ENCODE assay signal across 27 cellular contexts in the genomic region with DNA sequence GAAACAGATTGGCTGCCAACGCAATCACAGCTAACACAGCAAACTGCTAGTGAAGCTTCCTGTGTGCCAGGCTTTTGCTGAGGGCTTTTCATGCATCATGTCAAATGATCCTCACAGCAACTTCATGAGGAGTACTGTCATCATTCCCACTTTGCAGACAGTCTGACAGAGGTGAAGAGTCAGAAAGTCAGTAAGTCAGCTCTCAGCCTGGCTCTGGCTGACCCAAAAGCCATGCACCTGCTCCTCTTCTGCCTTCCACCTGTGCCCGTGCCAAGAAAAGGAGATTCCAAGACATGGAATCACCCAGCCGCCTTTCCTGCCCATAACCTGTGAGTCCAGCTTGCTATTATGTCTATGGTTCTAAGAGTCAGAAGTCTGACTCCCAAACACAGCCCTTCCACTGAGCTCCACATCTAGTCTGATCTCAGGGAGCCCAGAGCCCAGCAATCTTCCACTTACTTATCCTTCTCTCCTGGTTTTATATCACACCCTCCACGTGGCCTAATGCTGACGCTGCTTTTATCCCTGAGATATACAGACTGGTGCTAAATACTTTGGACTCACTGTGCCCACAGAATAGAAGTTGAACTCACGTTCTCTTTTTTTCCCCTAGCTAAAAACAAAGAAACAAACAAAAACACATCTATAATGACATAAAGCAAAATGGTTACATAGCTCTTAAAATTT.
"Had no signal": no experiment of that assay in that cellular context is flagged by ENCODE, and none has a peak within 500 bp of the region (broad histone marks: within the 10 kb centered on the region; RNA-seq: fewer than 3 reads in every experiment).

No MANE protein-coding gene starts in this region.

- H3K27me3 ChIP-seq: body of pancreas, left lung, neutrophil, pancreas, right lobe of liver, stomach, suprapubic skin, tibial nerve had no signal

- H3K9me3 ChIP-seq: body of pancreas, left lung, neutrophil, pancreas, right lobe of liver, suprapubic skin, tibial nerve had no signal

- FAIRE-seq: pancreas, TTC549 had no signal

- DNase-seq: activated CD4-positive, alpha-beta T cell treated with anti-CD3 and anti-CD28 coated beads for 4 hours; activated CD4-positive, alpha-beta T cell treated with anti-CD3 and anti-CD28 coated beads, Interleukin-2, amount 50 U/mL, for 4 hours; activated CD8-positive, alpha-beta memory T cell treated with anti-CD3 and anti-CD28 coated beads for 24 hours; activated effector memory CD4-positive, alpha-beta T cell treated with Interleukin-2 at 50 U/mL for 16 hours; activated naive CD4-positive, alpha-beta T cell treated with Interleukin-2 at 50 U/mL for 16 hours; aorta; body of pancreas; cerebellar nuclear complex; effector memory CD8-positive, alpha-beta T cell; erythroblast; foreskin fibroblast; head of caudate nucleus; left lung; nephron progenitor cell; pancreas; right lobe of liver; stimulated activated CD4-positive, alpha-beta T cell treated with anti-CD3 and anti-CD28 coated beads, Interleukin-4, amount 100 ng/mL, for 4 hours; stimulated activated CD8-positive, alpha-beta memory T cell treated with anti-CD3 and anti-CD28 coated beads, Interleukin-4, amount 100 ng/mL, for 48 hours; stomach; SW 1271; T-helper 9 cell had no signal

- H3K27ac ChIP-seq: coronary artery, left lung, neutrophil, right lobe of liver, skin epidermis, stomach, suprapubic skin, tibial nerve had no signal

- H3K4me3 ChIP-seq: body of pancreas, coronary artery, left lung, pancreas, right lobe of liver, skin epidermis, stomach, suprapubic skin, tibial nerve had no signal

- H3K36me3 ChIP-seq: left lung, neutrophil, pancreas, right lobe of liver, stomach, suprapubic skin, tibial nerve had no signal
